8 cellular contexts compared by ENCODE assay signal in genomic region chr6:158560787-158561246, GRCh38. TPM values are rescaled to one million over a fixed set of nuclear protein-coding genes. Genes with fewer than 3 reads are reported as not detected.
A peak's percentile ranks its signal among the peaks of the same experiment; 100 is the strongest.
DNase-seq lines count a peak whose midpoint lies in the region; ATAC-seq, FAIRE-seq and TF ChIP-seq lines count a peak whose summit lies in the region.

No MANE protein-coding gene starts in this region.

- H3K9ac ChIP-seq in ES-I3 (ENCODE audit: low read depth, low read length): peak overlapping the region; percentile 59; the same call in 1 of the 2 replicates
- H3K9ac ChIP-seq in astrocyte (ENCODE audit: low read length): peak overlapping the region; percentile 89
- H3K9ac ChIP-seq in stomach smooth muscle (ENCODE audit: low read length in 2 of 2): peak overlapping the region; percentile 66 to 89

- H3K36me3 ChIP-seq in ES-I3 (ENCODE audit: insufficient read depth, low read length) (no peaks in the 10 kb centered on the region), astrocyte (ENCODE audit: insufficient read depth, low read length) (no peaks in the 10 kb centered on the region), stomach smooth muscle (ENCODE audit: control insufficient read depth in 2 of 2, insufficient read depth in 2 of 2, low read length in 2 of 2) (no peaks in the 10 kb centered on the region)

- DNase-seq in LoVo (ENCODE audit: low spot score): peak; percentile 25
- no peak for DNase-seq in astrocyte (ENCODE audit: low read depth)
- DNase-seq in kidney glomerular epithelial cell (lab: John Stamatoyannopoulos, UW): peak; percentile 19
- DNase-seq in superior temporal gyrus (ENCODE audit: extremely low spot score): no peak

- H4K20me1 ChIP-seq in astrocyte (ENCODE audit: insufficient read depth, low read length): peaks cover 49% of the 10 kb centered on the region

- peak overlapping the region; percentile 65 for H2AFZ ChIP-seq in astrocyte (ENCODE audit: low read depth, low read length)

- H3K79me2 ChIP-seq in astrocyte (ENCODE audit: insufficient read depth, low read length): peaks cover 54% of the 10 kb centered on the region

- no peaks in the 10 kb centered on the region for H3K27me3 ChIP-seq in astrocyte (ENCODE audit: insufficient read depth, low read length)
- H3K27me3 ChIP-seq in stomach smooth muscle (ENCODE audit: control insufficient read depth in 1 of 2, insufficient read depth in 2 of 2, low read length in 2 of 2): no peaks in the 10 kb centered on the region

- H3K27me3 Mint-ChIP-seq in astrocyte (ENCODE audit: low read depth, unreplicated experiment): no peaks in the 10 kb centered on the region

- H3K4me3 Mint-ChIP-seq in astrocyte (ENCODE audit: unreplicated experiment): peak overlapping the region; percentile 94

- peak overlapping the region; percentile 80 for H3K27ac Mint-ChIP-seq in astrocyte (ENCODE audit: unreplicated experiment)

- H3K36me3 Mint-ChIP-seq in astrocyte (ENCODE audit: low read depth, unreplicated experiment): peaks cover 3% of the 10 kb centered on the region

- H3K4me1 Mint-ChIP-seq in astrocyte (ENCODE audit: low read depth, unreplicated experiment): peaks cover 20% of the 10 kb centered on the region

- H3K4me2 ChIP-seq in astrocyte (ENCODE audit: low read length): peak overlapping the region; percentile 95

- ATAC-seq in HG02884 (IDR thresholded peaks at IDR 0.05; ENCODE audit: unreplicated experiment): no peak
- ATAC-seq in HG03039 (IDR thresholded peaks at IDR 0.05; ENCODE audit: unreplicated experiment): no peak

- H3K4me3 ChIP-seq in astrocyte (ENCODE audit: insufficient read depth, low read depth, low read length) (peak overlapping the region; percentile 71), stomach smooth muscle (ENCODE audit: low read length in 2 of 2) (peak overlapping the region; percentile 76 to 87)

- TF ChIP-seq CTCF in astrocyte (IDR thresholded peaks at IDR 0.05; ENCODE audit: insufficient read depth, low read depth, low read length): no peak

- H3K4me1 ChIP-seq in ES-I3 (ENCODE audit: insufficient read depth, low read length) (peaks cover 14% of the 10 kb centered on the region), astrocyte (ENCODE audit: insufficient read depth, low read length) (peaks cover 22% of the 10 kb centered on the region), stomach smooth muscle (ENCODE audit: control insufficient read depth, insufficient read depth, low read length) (peaks cover 19% of the 10 kb centered on the region)

- H3K9me3 Mint-ChIP-seq in astrocyte (ENCODE audit: unreplicated experiment): peaks cover 2% of the 10 kb centered on the region

- H3K9me3 ChIP-seq in ES-I3 (ENCODE audit: control insufficient read depth, insufficient read depth, low read length) (no peaks in the 10 kb centered on the region), astrocyte (ENCODE audit: insufficient read depth, low read depth, low read length) (no peaks in the 10 kb centered on the region), stomach smooth muscle (ENCODE audit: control insufficient read depth in 2 of 2, low read length in 2 of 2) (no peaks in the 10 kb centered on the region)

- FAIRE-seq in astrocyte (lab: Jason Lieb, UNC): no peak

- H3K27ac ChIP-seq in astrocyte (ENCODE audit: low read depth, low read length): peak overlapping the region; percentile 76
- H3K27ac ChIP-seq in stomach smooth muscle (ENCODE audit: low read length): peak overlapping the region; percentile 82

RNA-seq across cellular contexts. Expression of gene TMEM181, which starts 0.9 kb away (rescaled TPM):
- 31.0 and 33.3 TPM in 2 replicates for total RNA-seq in astrocyte

Comparison
In these comparisons a context has a peak if more than half of its experiments do, and no peak if none do; other contexts are left out.
1. DNase-seq: peak in LoVo (single experiment) and kidney glomerular epithelial cell (single experiment); none in astrocyte (single experiment) and superior temporal gyrus (single experiment).
2. Peak in every context shown above with its lines, with median percentiles within 50 percentile points of each other: H3K9ac ChIP-seq.